20 cellular contexts compared by ENCODE assay signal in genomic region chr4:98692411-98692810, GRCh38.
"Had no signal": no experiment of that assay in that cellular context is flagged by ENCODE, and none has a peak within 500 bp of the region (broad histone marks: within the 10 kb centered on the region; RNA-seq: fewer than 3 reads in every experiment).

No MANE protein-coding gene starts in this region.

- ATAC-seq: K562 had no signal

- H3K9me3 ChIP-seq: SJSA1 had no signal

- H3K4me3 ChIP-seq: K562, SJSA1, SK-N-MC had no signal

- H3K27me3 ChIP-seq: SJSA1 had no signal

- H3K27ac ChIP-seq: KMS-11, SJSA1, SK-N-MC had no signal

- H3K27ac Mint-ChIP-seq: IgD-negative memory B cell had no signal

- H3K4me3 Mint-ChIP-seq: IgD-negative memory B cell had no signal

- H3K36me3 ChIP-seq: SJSA1 had no signal

- DNase-seq: Kasumi-1, MM.1S, NCI-H1092 treated with DMSO at 0.1 percent for 48 hours, NCI-H1436, NCI-H187 treated with DMSO at 0.1 percent for 48 hours, NCI-H2029 treated with DMSO at 0.1 percent for 48 hours, NCI-H2171 treated with DMSO at 0.1 percent for 48 hours, NCI-H345, NCI-H446 treated with DMSO at 0.1 percent for 48 hours, NCI-H510A treated with DMSO at 0.1 percent for 48 hours, NCI-H526 treated with DMSO at 0.1 percent for 48 hours, NCI-H748 treated with DMSO at 0.1 percent for 48 hours, Right ventricle myocardium superior, RPMI8226, SIG-M5 had no signal
